In the genomic region with DNA sequence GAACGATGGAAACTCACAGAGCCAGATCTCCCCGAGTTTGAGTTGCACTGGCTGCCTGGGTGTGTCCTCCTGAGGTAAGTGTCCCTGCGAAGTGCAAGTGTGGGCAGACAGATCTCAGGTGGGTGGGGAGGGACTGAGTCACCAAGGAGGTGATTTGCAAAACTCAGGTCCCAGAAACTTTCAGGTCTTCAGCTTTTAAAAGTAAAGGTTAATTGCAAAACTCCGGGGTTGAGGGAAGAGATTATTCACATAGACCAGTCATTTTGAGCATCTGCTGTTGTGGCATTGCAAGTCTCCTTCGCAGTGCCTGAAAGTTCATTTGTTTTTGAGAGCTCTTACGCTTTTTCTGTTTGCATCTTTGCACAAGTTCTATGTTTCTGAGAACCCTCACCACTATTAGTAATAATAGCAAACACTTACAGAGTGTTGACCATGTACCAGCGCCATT, we compare ENCODE assay signal across 8 cellular contexts. TPM values are rescaled to one million over a fixed set of nuclear protein-coding genes. Genes with fewer than 3 reads are reported as not detected.
DNase-seq lines count a peak whose midpoint lies in the region; ATAC-seq and TF ChIP-seq lines count a peak whose summit lies in the region.

No MANE protein-coding gene starts in this region.

- peak overlapping the region; percentile 95 for H3K27ac ChIP-seq in OCI-LY3 (ENCODE audit: low read length)

- H3K79me2 ChIP-seq in OCI-LY3 (ENCODE audit: low read length) = peaks cover 100% of the 10 kb centered on the region

- peak overlapping the region; percentile 98 for H3K4me2 ChIP-seq in OCI-LY3 (ENCODE audit: low read length)

- peak overlapping the region; percentile 98 for H3K9ac ChIP-seq in OCI-LY3 (ENCODE audit: low read length)

- peak; percentile 29 for ATAC-seq in GM21515 (IDR thresholded peaks at IDR 0.05; ENCODE audit: unreplicated experiment)
- ATAC-seq in HG03139 (IDR thresholded peaks at IDR 0.05; ENCODE audit: unreplicated experiment) = no peak

- peak overlapping the region; percentile 99 for H3K27ac Mint-ChIP-seq in activated naive CD8-positive, alpha-beta T cell treated with anti-CD3 and anti-CD28 coated beads for 36 hours

- H3K9me3 Mint-ChIP-seq in activated naive CD8-positive, alpha-beta T cell treated with anti-CD3 and anti-CD28 coated beads for 36 hours = peaks cover 17% of the 10 kb centered on the region

- H3K9me3 ChIP-seq in OCI-LY3 (ENCODE audit: insufficient read depth, low read length) = no peaks in the 10 kb centered on the region

- peaks cover 78% of the 10 kb centered on the region for H3K36me3 ChIP-seq in OCI-LY3 (replicated peaks; ENCODE audit: low read depth, low read length)

- H3K27me3 Mint-ChIP-seq in activated naive CD8-positive, alpha-beta T cell treated with anti-CD3 and anti-CD28 coated beads for 36 hours = no peaks in the 10 kb centered on the region

- peak overlapping the region; percentile 78 for H3K4me3 Mint-ChIP-seq in activated naive CD8-positive, alpha-beta T cell treated with anti-CD3 and anti-CD28 coated beads for 36 hours

- no peak overlapping the region for H2AFZ ChIP-seq in OCI-LY3 (ENCODE audit: low read depth, low read length)

- peaks cover 91% of the 10 kb centered on the region for H3K4me1 Mint-ChIP-seq in activated naive CD8-positive, alpha-beta T cell treated with anti-CD3 and anti-CD28 coated beads for 36 hours

- no peaks in the 10 kb centered on the region for H3K27me3 ChIP-seq in OCI-LY3 (ENCODE audit: low read depth, low read length)

- peak overlapping the region; percentile 96 for H3K4me3 ChIP-seq in OCI-LY3 (ENCODE audit: low read length)

- H3K36me3 Mint-ChIP-seq in activated naive CD8-positive, alpha-beta T cell treated with anti-CD3 and anti-CD28 coated beads for 36 hours = peaks cover 85% of the 10 kb centered on the region

- peak; percentile 86 for DNase-seq in activated naive CD8-positive, alpha-beta T cell treated with anti-CD3 and anti-CD28 coated beads for 36 hours
- DNase-seq in stimulated activated CD8-positive, alpha-beta memory T cell treated with anti-CD3 and anti-CD28 coated beads, Interleukin-15, amount 100 ng/mL, for 48 hours (ENCODE audit: low read depth in 2 of 2) = peak; percentile 74 to 83
- DNase-seq in LoVo (ENCODE audit: low spot score) = no peak
- no peak for DNase-seq in NCI-H748 (lab: John Stamatoyannopoulos, UW; ENCODE audit: unreplicated experiment)
- DNase-seq in NCI-H1694 treated with DMSO at 0.1 percent for 48 hours (lab: John Stamatoyannopoulos, UW) = no peak

- H3K4me1 ChIP-seq in OCI-LY3 (ENCODE audit: low read length) = peaks cover 85% of the 10 kb centered on the region

- peaks cover 92% of the 10 kb centered on the region for H4K20me1 ChIP-seq in OCI-LY3 (ENCODE audit: insufficient read depth, low read length)

- no peak for TF ChIP-seq CTCF in OCI-LY3 (IDR thresholded peaks at IDR 0.05; ENCODE audit: low read depth, low read length)

RNA-seq across cellular contexts. Expression of a gene that starts 7.1 kb away (rescaled TPM):
- total RNA-seq in activated naive CD8-positive, alpha-beta T cell treated with anti-CD3 and anti-CD28 coated beads for 36 hours = 100 to 1,000 TPM; 380 to 428 TPM

Comparison
In these comparisons a context has a peak if more than half of its experiments do, and no peak if none do; other contexts are left out.
1. DNase-seq: peak in activated naive CD8-positive, alpha-beta T cell treated with anti-CD3 and anti-CD28 coated beads for 36 hours (single experiment) and stimulated activated CD8-positive, alpha-beta memory T cell treated with anti-CD3 and anti-CD28 coated beads, Interleukin-15, amount 100 ng/mL, for 48 hours (2 of 2); none in LoVo (single experiment), NCI-H748 (single experiment) and NCI-H1694 treated with DMSO at 0.1 percent for 48 hours (single experiment).